In the genomic region with DNA sequence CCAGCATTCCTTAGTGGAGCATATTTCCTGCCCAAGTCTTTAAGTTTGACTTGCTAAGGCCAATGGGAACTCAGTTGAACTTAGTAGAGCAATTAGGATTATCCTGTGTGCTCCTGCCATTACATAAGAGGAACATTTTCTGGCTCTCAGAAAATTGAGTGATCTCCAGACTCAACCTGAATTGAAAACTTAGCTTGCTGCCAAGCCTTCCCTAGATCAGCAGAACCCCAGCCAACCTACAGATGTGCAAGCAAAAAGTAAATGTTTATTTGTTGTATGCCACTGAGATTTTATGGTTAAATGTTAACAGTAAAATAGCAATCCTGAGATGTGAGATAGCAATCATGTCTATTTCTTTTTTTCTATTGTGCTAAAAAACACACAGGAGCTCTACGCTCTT, we compare ENCODE assay signal across 36 cellular contexts.
"Had no signal": no experiment of that assay in that cellular context is flagged by ENCODE, and none has a peak within 500 bp of the region (broad histone marks: within the 10 kb centered on the region; RNA-seq: fewer than 3 reads in every experiment).

No MANE protein-coding gene starts in this region.

- H3K36me3 ChIP-seq: MG63 had no signal

- H3K4me3 ChIP-seq: MG63 had no signal

- H3K9me3 ChIP-seq: MG63 had no signal

- H3K27me3 ChIP-seq: MG63 had no signal

- DNase-seq: Karpas-422, Kasumi-1, MG63, MM.1S, MV-4-11, NCI-H1048, NCI-H1092, NCI-H1092 treated with DMSO at 0.1 percent for 48 hours, NCI-H1105, NCI-H1105 treated with DMSO at 0.1 percent for 48 hours, NCI-H1417, NCI-H1417 treated with DMSO at 0.1 percent for 48 hours, NCI-H1436, NCI-H1436 treated with DMSO at 0.1 percent for 48 hours, NCI-H146, NCI-H1694, NCI-H1694 treated with DMSO at 0.1 percent for 48 hours, NCI-H187, NCI-H187 treated with DMSO at 0.1 percent for 48 hours, NCI-H1930, NCI-H2029, NCI-H2029 treated with DMSO at 0.1 percent for 48 hours, NCI-H2081, NCI-H2081 treated with DMSO at 0.1 percent for 48 hours, NCI-H2107, NCI-H2171, NCI-H2171 treated with DMSO at 0.1 percent for 48 hours, NCI-H2227 treated with DMSO at 0.1 percent for 48 hours, NCI-H226, NCI-H345, NCI-H446, NCI-H446 treated with DMSO at 0.1 percent for 48 hours, NCI-H510A, NCI-H510A treated with DMSO at 0.1 percent for 48 hours, NCI-H524, NCI-H524 treated with DMSO at 0.1 percent for 48 hours had no signal
